In the genomic region with DNA sequence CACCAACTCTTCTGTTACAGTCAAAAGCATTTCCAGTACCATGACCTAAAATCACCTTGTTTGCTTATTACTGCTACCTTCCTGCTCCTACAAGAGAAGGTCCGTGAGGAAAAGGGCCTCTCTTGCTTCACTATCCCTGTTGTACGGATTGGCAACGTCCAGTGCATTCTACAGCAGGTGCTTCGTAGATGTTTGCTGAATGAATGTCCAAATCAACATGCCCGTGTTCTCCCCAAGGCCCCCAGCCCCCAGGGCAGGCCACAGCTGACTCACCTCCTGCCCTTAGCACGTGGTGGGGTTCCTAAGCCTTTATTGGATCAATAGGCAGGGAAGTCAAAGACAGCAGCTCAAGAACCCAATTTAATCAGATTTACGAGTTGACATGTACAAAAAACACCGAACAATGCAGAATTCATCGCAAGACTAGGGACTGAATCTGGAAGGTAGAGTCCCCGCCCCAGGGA, we compare ENCODE assay signal across 25 cellular contexts. TPM values are rescaled to one million over a fixed set of nuclear protein-coding genes. Genes with fewer than 3 reads are reported as not detected.
DNase-seq lines count a peak whose midpoint lies in the region; ATAC-seq and TF ChIP-seq lines count a peak whose summit lies in the region.
"Had no signal": no experiment of that assay in that cellular context is flagged by ENCODE, and none has a peak within 500 bp of the region (broad histone marks: within the 10 kb centered on the region; RNA-seq: fewer than 3 reads in every experiment).

No MANE protein-coding gene starts in this region.

- H4K20me1 ChIP-seq in GM23338 (replicated peaks; ENCODE audit: insufficient read depth), result no peaks in the 10 kb centered on the region

- H2AFZ ChIP-seq in GM23338, result peak overlapping the region; percentile 86; the same call in 1 of the 2 replicates

- H3K27ac Mint-ChIP-seq in activated CD8-positive, alpha-beta memory T cell treated with anti-CD3 and anti-CD28 coated beads, Interleukin-2, amount 10 ng/mL, durations not matched to agents 7 days and 5 days, result peak overlapping the region; percentile 34
- H3K27ac Mint-ChIP-seq in GM23338 (no peak overlapping the region), neural crest cell (ENCODE audit: unreplicated experiment) (no peak overlapping the region), progenitor cell of endocrine pancreas (no peak overlapping the region)

- no peak overlapping the region for H3K27ac ChIP-seq in GM23338 (ENCODE audit: low read depth)
- H3K27ac ChIP-seq: SK-N-MC had no signal

- H3K4me1 Mint-ChIP-seq in activated CD8-positive, alpha-beta memory T cell treated with anti-CD3 and anti-CD28 coated beads, Interleukin-2, amount 10 ng/mL, durations not matched to agents 7 days and 5 days, result peaks cover 63% of the 10 kb centered on the region
- peaks cover 9% of the 10 kb centered on the region; the same call in 2 of the 3 replicates for H3K4me1 Mint-ChIP-seq in GM23338
- H3K4me1 Mint-ChIP-seq in neural crest cell, result peaks cover 9% of the 10 kb centered on the region
- peaks cover 4% of the 10 kb centered on the region for H3K4me1 Mint-ChIP-seq in progenitor cell of endocrine pancreas (ENCODE audit: low read depth)

- no peaks in the 10 kb centered on the region for H3K9me3 Mint-ChIP-seq in activated CD8-positive, alpha-beta memory T cell treated with anti-CD3 and anti-CD28 coated beads, Interleukin-2, amount 10 ng/mL, durations not matched to agents 7 days and 5 days (ENCODE audit: low read depth)
- no peaks in the 10 kb centered on the region for H3K9me3 Mint-ChIP-seq in GM23338
- H3K9me3 Mint-ChIP-seq in neural crest cell, result no peaks in the 10 kb centered on the region
- H3K9me3 Mint-ChIP-seq in progenitor cell of endocrine pancreas (ENCODE audit: low read depth), result no peaks in the 10 kb centered on the region

- no peaks in the 10 kb centered on the region for H3K36me3 Mint-ChIP-seq in activated CD8-positive, alpha-beta memory T cell treated with anti-CD3 and anti-CD28 coated beads, Interleukin-2, amount 10 ng/mL, durations not matched to agents 7 days and 5 days
- H3K36me3 Mint-ChIP-seq in GM23338 (ENCODE audit: low read depth) (no peaks in the 10 kb centered on the region), neural crest cell (ENCODE audit: low read depth) (no peaks in the 10 kb centered on the region), progenitor cell of endocrine pancreas (ENCODE audit: insufficient read depth) (no peaks in the 10 kb centered on the region)

- no peaks in the 10 kb centered on the region for H3K27me3 ChIP-seq in GM23338 (ENCODE audit: insufficient read depth)
- H3K27me3 ChIP-seq: BE2C had no signal

- no peak overlapping the region for H3K4me2 ChIP-seq in GM23338

- no peak overlapping the region for H3K4me3 Mint-ChIP-seq in activated CD8-positive, alpha-beta memory T cell treated with anti-CD3 and anti-CD28 coated beads, Interleukin-2, amount 10 ng/mL, durations not matched to agents 7 days and 5 days
- H3K4me3 Mint-ChIP-seq in GM23338 (no peak overlapping the region), neural crest cell (peak overlapping the region; percentile 20), progenitor cell of endocrine pancreas (ENCODE audit: low read depth) (no peak overlapping the region)

- H3K27me3 Mint-ChIP-seq in activated CD8-positive, alpha-beta memory T cell treated with anti-CD3 and anti-CD28 coated beads, Interleukin-2, amount 10 ng/mL, durations not matched to agents 7 days and 5 days, result peaks cover 24% of the 10 kb centered on the region
- H3K27me3 Mint-ChIP-seq in GM23338 (ENCODE audit: insufficient read depth, low read depth, poor library complexity) (peaks cover 13% of the 10 kb centered on the region), neural crest cell (ENCODE audit: low read depth) (peaks cover 21% of the 10 kb centered on the region), progenitor cell of endocrine pancreas (peaks cover 9% of the 10 kb centered on the region)

- H3K4me1 ChIP-seq in GM23338 (ENCODE audit: insufficient read depth), result peaks cover 9% of the 10 kb centered on the region; the same call in 1 of the 2 replicates

- no peaks in the 10 kb centered on the region; the same call in 1 of the 2 replicates for H3F3A ChIP-seq in GM23338 (replicated peaks; ENCODE audit: low read depth)

- no peak for TF ChIP-seq CTCF in GM23338 (conservative IDR thresholded peaks at IDR 0.05; ENCODE audit: low read depth in 2 of 2)
- no peak for TF ChIP-seq CTCF in neural crest cell (conservative IDR thresholded peaks at IDR 0.05)
- no peak for TF ChIP-seq CTCF in progenitor cell of endocrine pancreas (IDR thresholded peaks at IDR 0.05; ENCODE audit: unreplicated experiment)

- no peaks in the 10 kb centered on the region for H3K79me2 ChIP-seq in GM23338 (replicated peaks; ENCODE audit: insufficient read depth)

- H3K9me2 ChIP-seq in GM23338 (ENCODE audit: insufficient read depth), result no peaks in the 10 kb centered on the region

- H3K36me3 ChIP-seq in GM23338 (ENCODE audit: insufficient read depth), result no peaks in the 10 kb centered on the region
- H3K36me3 ChIP-seq: BE2C had no signal

- CTCF ChIA-PET in activated CD8-positive, alpha-beta memory T cell treated with anti-CD3 and anti-CD28 coated beads, Interleukin-2, amount 10 ng/mL, durations not matched to agents 7 days and 5 days (lab: Charles Lee), result interaction anchor here (1.1 to 2.7 kb wide), 3 partner anchors 14 to 187 kb away, joined by 3 to 9 read pairs (median 8); no protein-coding TSS in a partner anchor

- DNase-seq in activated CD8-positive, alpha-beta memory T cell treated with anti-CD3 and anti-CD28 coated beads, Interleukin-2, amount 10 ng/mL, durations not matched to agents 7 days and 5 days, result no peak
- DNase-seq in activated CD8-positive, alpha-beta memory T cell treated with anti-CD3 and anti-CD28 coated beads, Interleukin-2, amount 50 U/mL, for 4 hours, result no peak
- DNase-seq in GM23338 (ENCODE audit: low spot score) (no peak), T1000 (lab: John Stamatoyannopoulos, UW) (peak; percentile 15), neural crest cell (ENCODE audit: low read depth, low spot score) (no peak), HK-2 (ENCODE audit: unreplicated experiment) (no peak), progenitor cell of endocrine pancreas (ENCODE audit: low spot score, unreplicated experiment) (no peak)
- DNase-seq: 8988T, ACHN, BE2C, Calu3, DMS79 treated with DMSO at 0.1 percent for 48 hours, KBM-7, MV-4-11, NCI-H2029, NCI-H446, NCI-H526, OCI-M1, SIG-M5 had no signal

- ATAC-seq in activated CD8-positive, alpha-beta memory T cell treated with anti-CD3 and anti-CD28 coated beads, Interleukin-2, amount 10 ng/mL, durations not matched to agents 7 days and 5 days, result no peak
- ATAC-seq in GM23338, result no peak
- ATAC-seq in HG03108 (IDR thresholded peaks at IDR 0.05; ENCODE audit: unreplicated experiment), result no peak

- no peak overlapping the region for H3K4me3 ChIP-seq in GM23338
- H3K4me3 ChIP-seq: SK-N-MC had no signal

TF ChIP-seq in GM23338, 12 proteins besides CTCF, POLR2A, EP300 and RAD21:
- TF ChIP-seq JUNB (IDR thresholded peaks at IDR 0.05; ENCODE audit: unreplicated experiment), result no peak
- TF ChIP-seq STAT1 (IDR thresholded peaks at IDR 0.05; ENCODE audit: unreplicated experiment), result no peak

RNA-seq across cellular contexts. Expression of a gene that starts 5.5 kb away (rescaled TPM):
- total RNA-seq in activated CD8-positive, alpha-beta memory T cell treated with anti-CD3 and anti-CD28 coated beads, Interleukin-2, amount 10 ng/mL, durations not matched to agents 7 days and 5 days, result 100 to 1,000 TPM; 102 to 124 TPM
- 42.9 and 52.0 TPM in 2 replicates for total RNA-seq in GM23338 (2014; rRNA removed; shearing (Covaris generic))
- 72.1 and 74.3 TPM in 2 replicates for polyA plus RNA-seq in GM23338 (2016; fragmentation: Nextera tagmentation; extraction: Ambion mirVana)
- 67.2 and 69.2 TPM in 2 replicates for total RNA-seq in neural crest cell
- 77.8 and 80.0 TPM in 2 replicates for total RNA-seq in progenitor cell of endocrine pancreas

RNA-seq across cellular contexts. Expression of a gene that starts 36.4 kb away (rescaled TPM):
- total RNA-seq in activated CD8-positive, alpha-beta memory T cell treated with anti-CD3 and anti-CD28 coated beads, Interleukin-2, amount 10 ng/mL, durations not matched to agents 7 days and 5 days, result 10 to 100 TPM; 11.0 to 13.3 TPM
- total RNA-seq in GM23338 (2014; rRNA removed; shearing (Covaris generic)), result 19.8 and 28.0 TPM in 2 replicates
- 26.2 and 31.1 TPM in 2 replicates for polyA plus RNA-seq in GM23338 (2016; fragmentation: Nextera tagmentation; extraction: Ambion mirVana)
- total RNA-seq in neural crest cell (30.0 and 30.2 TPM in 2 replicates), progenitor cell of endocrine pancreas (29.9 and 30.5 TPM in 2 replicates)

RNA-seq across cellular contexts. Expression of a gene that starts 48.7 kb away (rescaled TPM):
- total RNA-seq in activated CD8-positive, alpha-beta memory T cell treated with anti-CD3 and anti-CD28 coated beads, Interleukin-2, amount 10 ng/mL, durations not matched to agents 7 days and 5 days, result under 1 TPM; 0.14 to 0.32 TPM
- 10.0 and 11.6 TPM in 2 replicates for total RNA-seq in GM23338 (2014; rRNA removed; shearing (Covaris generic))
- 0.86 and 1.1 TPM in 2 replicates for polyA plus RNA-seq in GM23338 (2016; fragmentation: Nextera tagmentation; extraction: Ambion mirVana)
- total RNA-seq in neural crest cell (0.61 and 0.70 TPM in 2 replicates), progenitor cell of endocrine pancreas (1.2 and 1.4 TPM in 2 replicates)
- total RNA-seq: HT1080, MCF 10A had no signal

RNA-seq across cellular contexts. Expression of a gene that starts 52.6 kb away (rescaled TPM):
- total RNA-seq in activated CD8-positive, alpha-beta memory T cell treated with anti-CD3 and anti-CD28 coated beads, Interleukin-2, amount 10 ng/mL, durations not matched to agents 7 days and 5 days, result under 1 TPM; 0.32 to 0.40 TPM
- total RNA-seq in GM23338 (2014; rRNA removed; shearing (Covaris generic)), result 0.42 TPM in 1 of 2 replicates, not detected in the other
- 0.05 and 0.26 TPM in 2 replicates for polyA plus RNA-seq in GM23338 (2016; fragmentation: Nextera tagmentation; extraction: Ambion mirVana)
- total RNA-seq in neural crest cell (not detected in 2 replicates), progenitor cell of endocrine pancreas (not detected in 2 replicates)
- total RNA-seq: Calu3, H4, HT1080, LHCN-M2, MCF 10A had no signal
